Comparison of ENCODE assay signal across 20 cellular contexts in genomic region chr2:151978709-151979108, GRCh38.
"Had no signal": no experiment of that assay in that cellular context is flagged by ENCODE, and none has a peak within 500 bp of the region (broad histone marks: within the 10 kb centered on the region; RNA-seq: fewer than 3 reads in every experiment).

No MANE protein-coding gene starts in this region.

- H3K36me3 ChIP-seq: pancreas, right lobe of liver, spleen, upper lobe of left lung, uterus had no signal

- H3K4me3 Mint-ChIP-seq: central memory CD8-positive, alpha-beta T cell; endodermal cell; naive B cell; neural crest cell had no signal

- H3K36me3 Mint-ChIP-seq: naive B cell had no signal

- FAIRE-seq: pancreas had no signal

- DNase-seq: effector CD4-positive, alpha-beta T cell; endodermal cell; foreskin melanocyte; mesendoderm; naive B cell; occipital lobe; psoas muscle; retina; right lobe of liver; spleen; stimulated activated CD4-positive, alpha-beta T cell treated with anti-CD3 and anti-CD28 coated beads, Interleukin-15, amount 100 ng/mL, for 24 hours; stimulated activated CD4-positive, alpha-beta T cell treated with anti-CD3 and anti-CD28 coated beads, Interleukin-1b, Interleukin-23, amount 100 ng/mL, for 48 hours; stimulated activated naive CD4-positive, alpha-beta T cell; uterus had no signal

- H3K4me3 ChIP-seq: coronary artery, hepatocyte, pancreas, psoas muscle, right lobe of liver, spleen, upper lobe of left lung, uterus had no signal

- H3K27ac ChIP-seq: coronary artery, hepatocyte, pancreas, psoas muscle, right lobe of liver, spleen, upper lobe of left lung, uterus had no signal

- H2AFZ ChIP-seq: hepatocyte had no signal

- H3K4me1 Mint-ChIP-seq: central memory CD8-positive, alpha-beta T cell; naive B cell had no signal

- H3K4me1 ChIP-seq: pancreas, psoas muscle, right lobe of liver, spleen, uterus had no signal

- H3K4me2 ChIP-seq: hepatocyte had no signal

- H3K9me3 Mint-ChIP-seq: central memory CD8-positive, alpha-beta T cell; endodermal cell; neural crest cell had no signal

- H3K27ac Mint-ChIP-seq: endodermal cell had no signal

- H3K79me2 ChIP-seq: hepatocyte had no signal

- H3K27me3 ChIP-seq: hepatocyte, pancreas, right lobe of liver, spleen, upper lobe of left lung, uterus had no signal

- H3K9me3 ChIP-seq: pancreas, psoas muscle, right lobe of liver, spleen, upper lobe of left lung, uterus had no signal
